7 cellular contexts compared by ENCODE assay signal in the genomic region with DNA sequence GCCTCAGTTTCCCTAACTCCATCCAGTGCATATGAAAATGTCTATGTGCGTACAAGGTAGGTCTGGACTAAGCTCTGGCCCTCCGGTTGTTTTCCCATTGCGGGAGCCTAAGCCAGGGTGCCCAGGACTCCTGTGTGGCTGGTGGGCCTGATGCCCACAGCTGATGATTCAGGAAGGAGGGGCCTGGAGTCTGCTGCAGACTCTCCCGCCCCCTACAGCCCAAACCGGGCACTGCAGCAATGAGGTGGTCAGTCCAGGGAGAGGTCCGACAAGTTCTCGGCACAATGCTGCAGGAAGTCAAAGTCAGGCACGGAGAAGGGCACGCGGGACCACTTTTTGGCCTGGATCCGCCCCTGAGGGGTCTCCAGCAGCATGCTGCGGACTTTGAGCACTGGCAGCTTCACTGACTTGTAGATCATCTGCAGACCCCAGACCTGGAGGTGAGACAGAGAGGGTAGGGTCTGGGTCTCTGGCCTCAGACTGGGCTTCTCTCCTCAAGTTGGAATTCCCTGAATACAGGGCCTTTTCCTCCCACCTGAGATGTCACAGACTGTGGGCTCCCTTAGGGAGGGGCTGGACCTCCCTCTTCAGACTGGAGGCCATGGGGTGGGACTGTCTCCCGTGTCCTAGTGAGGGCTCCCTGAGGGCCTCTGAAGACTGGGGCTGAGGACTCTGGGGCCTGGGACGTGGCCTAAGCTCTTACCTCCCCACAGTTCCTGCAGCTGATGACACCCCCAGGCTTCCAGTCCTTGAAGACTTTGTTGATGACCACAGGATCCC. TPM values are rescaled to one million over a fixed set of nuclear protein-coding genes. Genes with fewer than 3 reads are reported as not detected.
DNase-seq lines count a peak whose midpoint lies in the region; ATAC-seq and TF ChIP-seq lines count a peak whose summit lies in the region.

No MANE protein-coding gene starts in this region.

- peak; percentile 44 to 63 for ATAC-seq in activated CD4-positive, CD25-positive, alpha-beta regulatory T cell treated with anti-CD3 and anti-CD28 coated beads, Interleukin-2, amount 50 U/mL, for 24 hours

- TF ChIP-seq RAD21 in liver (IDR thresholded peaks at IDR 0.05) = peak; percentile 84 to 89

- H3K9me3 ChIP-seq in liver (ENCODE audit: control insufficient read depth in 4 of 4, low read length in 3 of 4) = no peaks in the 10 kb centered on the region

- TF ChIP-seq POLR2A in NB4 (IDR thresholded peaks at IDR 0.05; ENCODE audit: extremely low read depth, insufficient read length) = no peak

- no peaks in the 10 kb centered on the region for H3K9me3 Mint-ChIP-seq in chondrocyte (ENCODE audit: low read depth)

- 62% methylated on average over 14 of the region's 14 CpGs for WGBS in liver

- no peaks in the 10 kb centered on the region for H3K27me3 ChIP-seq in liver (ENCODE audit: control insufficient read depth in 4 of 4, insufficient read depth in 4 of 4, low read length in 3 of 4)

- CTCF ChIA-PET in GM10248 (lab: Yijun Ruan, JAX) = interaction anchor here (0.6 to 8.7 kb wide), 21 partner anchors 9 to 300 kb away, joined by 3 to 70 read pairs (median 4); a partner anchor contains a TSS

- H3K36me3 Mint-ChIP-seq in chondrocyte (ENCODE audit: low read depth) = no peaks in the 10 kb centered on the region

- peak; percentile 84 for TF ChIP-seq CTCF in GM10248 (IDR thresholded peaks at IDR 0.05; ENCODE audit: control extremely low read depth, extremely low read depth, low read depth, missing control alignments)
- peak; percentile 96 for TF ChIP-seq CTCF in NB4 (IDR thresholded peaks at IDR 0.05; ENCODE audit: low read depth, low read length)
- TF ChIP-seq CTCF in chondrocyte (IDR thresholded peaks at IDR 0.05) = peak; percentile 88
- TF ChIP-seq CTCF in liver (IDR thresholded peaks at IDR 0.05; ENCODE audit: low read depth, low read length, missing input control) = peak; percentile 75

- no peak overlapping the region for H3K27ac ChIP-seq in liver (ENCODE audit: low read depth in 1 of 2, low read length in 2 of 2)

- peaks cover 0 to 2% (median 0%) of the 10 kb centered on the region in 4 donors for H3K4me1 ChIP-seq in liver (ENCODE audit: control insufficient read depth in 4 of 4, insufficient read depth in 4 of 4, low read length in 3 of 4)

- no peak overlapping the region for H3K27ac Mint-ChIP-seq in chondrocyte (ENCODE audit: unreplicated experiment)

- DNase-seq in GM10248 (ENCODE audit: extremely low spot score) (peak; percentile 77), NB4 (ENCODE audit: low read depth) (peak; percentile 77), chondrocyte (ENCODE audit: low spot score) (no peak), NCI-H446 treated with DMSO at 0.1 percent for 48 hours (lab: John Stamatoyannopoulos, UW) (no peak)
- DNase-seq in stimulated activated CD4-positive, alpha-beta T cell treated with anti-CD3 and anti-CD28 coated beads, TNF-alpha, amount 100 ng/mL, for 48 hours (ENCODE audit: low read depth in 3 of 3) = peak; percentile 48 to 80 (median 61)

- no peak overlapping the region for H3K4me3 ChIP-seq in NB4 (ENCODE audit: low read depth, low read length)
- no peak overlapping the region for H3K4me3 ChIP-seq in liver (ENCODE audit: low read depth in 1 of 3, low read length in 3 of 3)

- peaks cover 4 to 27% (median 11%) of the 10 kb centered on the region in 4 donors for H3K36me3 ChIP-seq in liver (ENCODE audit: control insufficient read depth in 4 of 4, insufficient read depth in 3 of 4, low read depth in 1 of 4, low read length in 3 of 4)

- peaks cover 15% of the 10 kb centered on the region for H3K27me3 Mint-ChIP-seq in chondrocyte (ENCODE audit: low read depth)

- H3K4me1 Mint-ChIP-seq in chondrocyte (ENCODE audit: low read depth) = peaks cover 3% of the 10 kb centered on the region

- POLR2A ChIA-PET in GM10248 (lab: Yijun Ruan, JAX) = interaction anchor here (0.5 kb wide), 1 partner anchor 74 kb away, joined by 9 read pairs; no protein-coding TSS in a partner anchor

- H3K4me3 Mint-ChIP-seq in chondrocyte (ENCODE audit: unreplicated experiment) = no peak overlapping the region

- no peak overlapping the region for H3K9ac ChIP-seq in liver (ENCODE audit: low read depth in 1 of 2, low read length in 2 of 2)

TF ChIP-seq in liver, 16 proteins besides CTCF, POLR2A, EP300 and RAD21:
- TF ChIP-seq FOXA1 (IDR thresholded peaks at IDR 0.05) (no peak), JUND (IDR thresholded peaks at IDR 0.05) (no peak), NR2F2 (IDR thresholded peaks at IDR 0.05) (no peak)
- TF ChIP-seq, protein P1, sequence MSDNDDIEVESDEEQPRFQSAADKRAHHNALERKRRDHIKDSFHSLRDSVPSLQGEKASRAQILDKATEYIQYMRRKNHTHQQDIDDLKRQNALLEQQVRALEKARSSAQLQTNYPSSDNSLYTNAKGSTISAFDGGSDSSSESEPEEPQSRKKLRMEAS (IDR thresholded peaks at IDR 0.05) = no peak
TF ChIP-seq in liver: peak in this region for 0.

RNA-seq across cellular contexts. Expression of a gene that starts 3.4 kb away (rescaled TPM):
- total RNA-seq in chondrocyte (0.07 to 0.18 TPM in 2 of 3 replicates, not detected in the other), liver (under 1 TPM in 1 of 2 donors, not detected in 1; 0.19 TPM)
- polyA plus RNA-seq in liver = under 1 TPM; 0.03 to 0.06 TPM

RNA-seq across cellular contexts. Expression of a gene that starts 10.8 kb away (rescaled TPM):
- total RNA-seq in chondrocyte (0.53 to 0.64 TPM (median 0.55 TPM) in 3 replicates), liver (10 to 100 TPM in 1 of 2 donors, 1 to 10 TPM in 1; 4.0 to 20.2 TPM)
- polyA plus RNA-seq in liver = 10 to 100 TPM in 1 of 2 donors, 1 to 10 TPM in 1; 4.3 to 21.9 TPM

RNA-seq across cellular contexts. Expression of a gene that starts 19.5 kb away (rescaled TPM):
- total RNA-seq in chondrocyte (21.7 to 38.0 TPM (median 22.3 TPM) in 3 replicates), liver (10 to 100 TPM in 1 of 2 donors, 1 to 10 TPM in 1; 5.1 to 14.4 TPM)
- 10 to 100 TPM in 1 of 2 donors, 1 to 10 TPM in 1; 7.4 to 11.7 TPM for polyA plus RNA-seq in liver

RNA-seq across cellular contexts. Expression of a gene that starts 20.9 kb away (rescaled TPM):
- total RNA-seq in chondrocyte (not detected in 3 replicates), liver (under 1 TPM; 0.17 to 0.42 TPM)
- 1 to 10 TPM in 1 of 2 donors, under 1 TPM in 1; 0.69 to 4.0 TPM for polyA plus RNA-seq in liver

RNA-seq across cellular contexts. Expression of a gene that starts 51.3 kb away (rescaled TPM):
- total RNA-seq in chondrocyte (0.24 to 0.77 TPM (median 0.62 TPM) in 3 replicates), liver (under 1 TPM; 0.14 to 0.17 TPM)
- polyA plus RNA-seq in liver = under 1 TPM in 1 of 2 donors, not detected in 1; 0.12 TPM

Comparison
In these comparisons a context has a peak if more than half of its experiments do, and no peak if none do; other contexts are left out.
1. DNase-seq: peak in GM10248 (single experiment), NB4 (single experiment) and stimulated activated CD4-positive, alpha-beta T cell treated with anti-CD3 and anti-CD28 coated beads, TNF-alpha, amount 100 ng/mL, for 48 hours (3 of 3); none in chondrocyte (single experiment) and NCI-H446 treated with DMSO at 0.1 percent for 48 hours (single experiment).
2. Peak in every context shown above with its lines, with median percentiles within 50 percentile points of each other: CTCF ChIP-seq.